In the genomic region with DNA sequence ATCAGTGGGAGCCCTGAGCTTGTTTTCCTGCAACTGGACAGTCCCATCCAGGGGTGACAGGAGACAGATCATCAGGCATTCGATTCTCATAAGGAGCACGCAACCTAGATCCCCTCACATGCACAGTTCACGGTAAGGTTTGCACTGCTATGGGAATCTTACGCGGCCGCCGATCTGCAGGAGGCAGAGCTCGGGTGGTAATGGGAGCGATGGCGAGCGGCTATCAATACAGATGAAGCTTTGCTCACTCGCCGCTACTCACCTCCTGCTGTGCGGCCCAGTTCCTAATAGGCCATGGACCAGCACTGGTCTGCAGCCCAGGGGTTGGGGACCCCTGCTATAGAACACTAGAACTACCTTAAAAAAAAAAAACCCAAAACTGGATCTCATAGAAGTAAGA, we compare ENCODE assay signal across 22 cellular contexts. TPM values are rescaled to one million over a fixed set of nuclear protein-coding genes. Genes with fewer than 3 reads are reported as not detected.
"Had no signal": no experiment of that assay in that cellular context is flagged by ENCODE, and none has a peak within 500 bp of the region (broad histone marks: within the 10 kb centered on the region; RNA-seq: fewer than 3 reads in every experiment).

No MANE protein-coding gene starts in this region.

- H3K27me3 ChIP-seq: colonic mucosa, esophagus muscularis mucosa, esophagus squamous epithelium, foreskin keratinocyte, gastrocnemius medialis, gastroesophageal sphincter had no signal

- H3K27ac Mint-ChIP-seq: dendritic cell treated with granulocyte-macrophage colony-stimulating factor and Interleukin-4, amounts not matched to agents 40 ng/mL and 50 ng/mL, for 4 days; effector memory CD8-positive, alpha-beta T cell had no signal

- H3K4me3 Mint-ChIP-seq: dendritic cell treated with granulocyte-macrophage colony-stimulating factor and Interleukin-4, amounts not matched to agents 40 ng/mL and 50 ng/mL, for 4 days; effector memory CD8-positive, alpha-beta T cell had no signal

- H3K9me3 ChIP-seq: colonic mucosa, esophagus muscularis mucosa, esophagus squamous epithelium, gastrocnemius medialis, gastroesophageal sphincter, heart left ventricle, heart right ventricle had no signal

- H3K4me3 ChIP-seq: colonic mucosa, coronary artery, dorsolateral prefrontal cortex, esophagus muscularis mucosa, esophagus squamous epithelium, gastrocnemius medialis, gastroesophageal sphincter, heart left ventricle, heart right ventricle had no signal

- H3K9me3 Mint-ChIP-seq: dendritic cell treated with granulocyte-macrophage colony-stimulating factor and Interleukin-4, amounts not matched to agents 40 ng/mL and 50 ng/mL, for 4 days; effector memory CD8-positive, alpha-beta T cell had no signal

- DNase-seq: colonic mucosa; cortex of kidney; dermis blood vessel endothelial cell; dorsolateral prefrontal cortex; effector CD4-positive, alpha-beta T cell; effector CD8-positive, alpha-beta T cell; effector memory CD4-positive, alpha-beta T cell; effector memory CD8-positive, alpha-beta T cell; esophagus squamous epithelium; foreskin fibroblast; foreskin keratinocyte; foreskin melanocyte; gastrocnemius medialis; glutamatergic neuron; head of caudate nucleus; heart left ventricle; heart right ventricle had no signal

- H3K4me1 ChIP-seq: colonic mucosa, esophagus squamous epithelium, foreskin keratinocyte, gastrocnemius medialis, gastroesophageal sphincter had no signal

- H3K27ac ChIP-seq: colonic mucosa, coronary artery, dorsolateral prefrontal cortex, epithelial cell of prostate, esophagus muscularis mucosa, esophagus squamous epithelium, foreskin keratinocyte, gastrocnemius medialis, gastroesophageal sphincter, heart left ventricle, heart right ventricle had no signal

- H3K36me3 ChIP-seq: colonic mucosa, esophagus muscularis mucosa, esophagus squamous epithelium, gastrocnemius medialis, gastroesophageal sphincter, heart left ventricle, heart right ventricle had no signal

RNA-seq across cellular contexts. Expression of a gene that starts 55.0 kb away (rescaled TPM):
- polyA plus RNA-seq: foreskin keratinocyte had no signal
